1 cellular context compared by ENCODE assay signal in the genomic region with DNA sequence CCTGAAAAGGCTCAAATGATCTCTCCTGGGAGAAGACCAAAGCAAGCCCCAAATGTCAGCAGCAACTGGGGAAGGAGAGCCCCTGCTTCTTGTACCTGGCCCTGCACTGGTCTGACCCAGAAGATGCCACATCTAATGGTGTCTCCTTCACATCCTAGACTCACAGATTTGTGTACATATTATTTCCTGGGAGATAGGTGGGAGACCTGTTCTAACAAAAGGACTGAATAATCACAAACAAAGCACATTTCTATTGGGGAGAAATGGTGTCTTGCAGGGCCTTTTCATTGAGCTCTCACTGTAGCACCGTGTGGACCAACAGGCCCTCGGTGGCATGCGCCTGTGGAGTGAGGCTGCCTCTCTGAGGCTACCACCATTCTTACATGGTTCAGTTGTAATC.
TF ChIP-seq lines count a peak whose summit lies in the region.

No MANE protein-coding gene starts in this region.

TF ChIP-seq in GM23338, 12 proteins besides CTCF, POLR2A, EP300 and RAD21 (continued from another document):
- TF ChIP-seq, protein P1, sequence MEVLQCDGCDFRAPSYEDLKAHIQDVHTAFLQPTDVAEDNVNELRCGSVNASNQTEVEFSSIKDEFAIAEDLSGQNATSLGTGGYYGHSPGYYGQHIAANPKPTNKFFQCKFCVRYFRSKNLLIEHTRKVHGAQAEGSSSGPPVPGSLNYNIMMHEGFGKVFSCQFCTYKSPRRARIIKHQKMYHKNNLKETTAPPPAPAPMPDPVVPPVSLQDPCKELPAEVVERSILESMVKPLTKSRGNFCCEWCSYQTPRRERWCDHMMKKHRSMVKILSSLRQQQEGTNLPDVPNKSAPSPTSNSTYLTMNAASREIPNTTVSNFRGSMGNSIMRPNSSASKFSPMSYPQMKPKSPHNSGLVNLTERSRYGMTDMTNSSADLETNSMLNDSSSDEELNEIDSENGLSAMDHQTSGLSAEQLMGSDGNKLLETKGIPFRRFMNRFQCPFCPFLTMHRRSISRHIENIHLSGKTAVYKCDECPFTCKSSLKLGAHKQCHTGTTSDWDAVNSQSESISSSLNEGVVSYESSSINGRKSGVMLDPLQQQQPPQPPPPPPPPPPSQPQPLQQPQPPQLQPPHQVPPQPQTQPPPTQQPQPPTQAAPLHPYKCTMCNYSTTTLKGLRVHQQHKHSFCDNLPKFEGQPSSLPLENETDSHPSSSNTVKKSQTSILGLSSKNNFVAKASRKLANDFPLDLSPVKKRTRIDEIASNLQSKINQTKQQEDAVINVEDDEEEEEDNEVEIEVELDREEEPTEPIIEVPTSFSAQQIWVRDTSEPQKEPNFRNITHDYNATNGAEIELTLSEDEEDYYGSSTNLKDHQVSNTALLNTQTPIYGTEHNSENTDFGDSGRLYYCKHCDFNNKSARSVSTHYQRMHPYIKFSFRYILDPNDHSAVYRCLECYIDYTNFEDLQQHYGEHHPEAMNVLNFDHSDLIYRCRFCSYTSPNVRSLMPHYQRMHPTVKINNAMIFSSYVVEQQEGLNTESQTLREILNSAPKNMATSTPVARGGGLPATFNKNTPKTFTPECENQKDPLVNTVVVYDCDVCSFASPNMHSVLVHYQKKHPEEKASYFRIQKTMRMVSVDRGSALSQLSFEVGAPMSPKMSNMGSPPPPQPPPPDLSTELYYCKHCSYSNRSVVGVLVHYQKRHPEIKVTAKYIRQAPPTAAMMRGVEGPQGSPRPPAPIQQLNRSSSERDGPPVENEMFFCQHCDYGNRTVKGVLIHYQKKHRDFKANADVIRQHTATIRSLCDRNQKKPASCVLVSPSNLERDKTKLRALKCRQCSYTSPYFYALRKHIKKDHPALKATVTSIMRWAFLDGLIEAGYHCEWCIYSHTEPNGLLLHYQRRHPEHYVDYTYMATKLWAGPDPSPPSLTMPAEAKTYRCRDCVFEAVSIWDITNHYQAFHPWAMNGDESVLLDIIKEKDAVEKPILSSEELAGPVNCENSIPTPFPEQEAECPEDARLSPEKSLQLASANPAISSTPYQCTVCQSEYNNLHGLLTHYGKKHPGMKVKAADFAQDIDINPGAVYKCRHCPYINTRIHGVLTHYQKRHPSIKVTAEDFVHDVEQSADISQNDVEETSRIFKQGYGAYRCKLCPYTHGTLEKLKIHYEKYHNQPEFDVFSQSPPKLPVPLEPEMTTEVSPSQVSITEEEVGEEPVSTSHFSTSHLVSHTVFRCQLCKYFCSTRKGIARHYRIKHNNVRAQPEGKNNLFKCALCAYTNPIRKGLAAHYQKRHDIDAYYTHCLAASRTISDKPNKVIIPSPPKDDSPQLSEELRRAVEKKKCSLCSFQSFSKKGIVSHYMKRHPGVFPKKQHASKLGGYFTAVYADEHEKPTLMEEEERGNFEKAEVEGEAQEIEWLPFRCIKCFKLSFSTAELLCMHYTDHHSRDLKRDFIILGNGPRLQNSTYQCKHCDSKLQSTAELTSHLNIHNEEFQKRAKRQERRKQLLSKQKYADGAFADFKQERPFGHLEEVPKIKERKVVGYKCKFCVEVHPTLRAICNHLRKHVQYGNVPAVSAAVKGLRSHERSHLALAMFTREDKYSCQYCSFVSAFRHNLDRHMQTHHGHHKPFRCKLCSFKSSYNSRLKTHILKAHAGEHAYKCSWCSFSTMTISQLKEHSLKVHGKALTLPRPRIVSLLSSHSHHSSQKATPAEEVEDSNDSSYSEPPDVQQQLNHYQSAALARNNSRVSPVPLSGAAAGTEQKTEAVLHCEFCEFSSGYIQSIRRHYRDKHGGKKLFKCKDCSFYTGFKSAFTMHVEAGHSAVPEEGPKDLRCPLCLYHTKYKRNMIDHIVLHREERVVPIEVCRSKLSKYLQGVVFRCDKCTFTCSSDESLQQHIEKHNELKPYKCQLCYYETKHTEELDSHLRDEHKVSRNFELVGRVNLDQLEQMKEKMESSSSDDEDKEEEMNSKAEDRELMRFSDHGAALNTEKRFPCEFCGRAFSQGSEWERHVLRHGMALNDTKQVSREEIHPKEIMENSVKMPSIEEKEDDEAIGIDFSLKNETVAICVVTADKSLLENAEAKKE (CRISPR knock-in tag; IDR thresholded peaks at IDR 0.05), result no peak
